1 cellular context compared by ENCODE assay signal in the genomic region with DNA sequence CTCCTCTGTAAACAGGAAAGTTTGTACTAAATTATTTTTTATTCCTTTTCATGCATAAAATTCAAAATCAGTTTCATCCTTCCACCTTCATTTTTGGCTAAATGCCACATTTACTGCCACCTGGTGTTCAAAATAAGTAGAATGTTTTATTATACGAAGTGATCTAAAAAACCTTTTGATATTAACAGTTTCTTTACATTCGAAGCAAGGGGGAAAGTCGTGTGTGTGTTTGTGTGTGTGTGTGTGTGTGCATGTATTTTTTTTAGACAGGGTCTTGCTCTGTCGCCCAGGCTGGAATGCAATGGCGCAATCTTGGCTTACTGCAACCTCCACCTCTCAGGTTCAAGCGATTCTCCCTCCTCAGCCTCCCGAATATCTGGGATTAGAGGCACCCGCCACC.
TF ChIP-seq lines count a peak whose summit lies in the region.

No MANE protein-coding gene starts in this region.

TF ChIP-seq in HepG2, 621 proteins besides CTCF, POLR2A, EP300 and RAD21 (continued from another document and continues in another):
- TF ChIP-seq, protein P1, sequence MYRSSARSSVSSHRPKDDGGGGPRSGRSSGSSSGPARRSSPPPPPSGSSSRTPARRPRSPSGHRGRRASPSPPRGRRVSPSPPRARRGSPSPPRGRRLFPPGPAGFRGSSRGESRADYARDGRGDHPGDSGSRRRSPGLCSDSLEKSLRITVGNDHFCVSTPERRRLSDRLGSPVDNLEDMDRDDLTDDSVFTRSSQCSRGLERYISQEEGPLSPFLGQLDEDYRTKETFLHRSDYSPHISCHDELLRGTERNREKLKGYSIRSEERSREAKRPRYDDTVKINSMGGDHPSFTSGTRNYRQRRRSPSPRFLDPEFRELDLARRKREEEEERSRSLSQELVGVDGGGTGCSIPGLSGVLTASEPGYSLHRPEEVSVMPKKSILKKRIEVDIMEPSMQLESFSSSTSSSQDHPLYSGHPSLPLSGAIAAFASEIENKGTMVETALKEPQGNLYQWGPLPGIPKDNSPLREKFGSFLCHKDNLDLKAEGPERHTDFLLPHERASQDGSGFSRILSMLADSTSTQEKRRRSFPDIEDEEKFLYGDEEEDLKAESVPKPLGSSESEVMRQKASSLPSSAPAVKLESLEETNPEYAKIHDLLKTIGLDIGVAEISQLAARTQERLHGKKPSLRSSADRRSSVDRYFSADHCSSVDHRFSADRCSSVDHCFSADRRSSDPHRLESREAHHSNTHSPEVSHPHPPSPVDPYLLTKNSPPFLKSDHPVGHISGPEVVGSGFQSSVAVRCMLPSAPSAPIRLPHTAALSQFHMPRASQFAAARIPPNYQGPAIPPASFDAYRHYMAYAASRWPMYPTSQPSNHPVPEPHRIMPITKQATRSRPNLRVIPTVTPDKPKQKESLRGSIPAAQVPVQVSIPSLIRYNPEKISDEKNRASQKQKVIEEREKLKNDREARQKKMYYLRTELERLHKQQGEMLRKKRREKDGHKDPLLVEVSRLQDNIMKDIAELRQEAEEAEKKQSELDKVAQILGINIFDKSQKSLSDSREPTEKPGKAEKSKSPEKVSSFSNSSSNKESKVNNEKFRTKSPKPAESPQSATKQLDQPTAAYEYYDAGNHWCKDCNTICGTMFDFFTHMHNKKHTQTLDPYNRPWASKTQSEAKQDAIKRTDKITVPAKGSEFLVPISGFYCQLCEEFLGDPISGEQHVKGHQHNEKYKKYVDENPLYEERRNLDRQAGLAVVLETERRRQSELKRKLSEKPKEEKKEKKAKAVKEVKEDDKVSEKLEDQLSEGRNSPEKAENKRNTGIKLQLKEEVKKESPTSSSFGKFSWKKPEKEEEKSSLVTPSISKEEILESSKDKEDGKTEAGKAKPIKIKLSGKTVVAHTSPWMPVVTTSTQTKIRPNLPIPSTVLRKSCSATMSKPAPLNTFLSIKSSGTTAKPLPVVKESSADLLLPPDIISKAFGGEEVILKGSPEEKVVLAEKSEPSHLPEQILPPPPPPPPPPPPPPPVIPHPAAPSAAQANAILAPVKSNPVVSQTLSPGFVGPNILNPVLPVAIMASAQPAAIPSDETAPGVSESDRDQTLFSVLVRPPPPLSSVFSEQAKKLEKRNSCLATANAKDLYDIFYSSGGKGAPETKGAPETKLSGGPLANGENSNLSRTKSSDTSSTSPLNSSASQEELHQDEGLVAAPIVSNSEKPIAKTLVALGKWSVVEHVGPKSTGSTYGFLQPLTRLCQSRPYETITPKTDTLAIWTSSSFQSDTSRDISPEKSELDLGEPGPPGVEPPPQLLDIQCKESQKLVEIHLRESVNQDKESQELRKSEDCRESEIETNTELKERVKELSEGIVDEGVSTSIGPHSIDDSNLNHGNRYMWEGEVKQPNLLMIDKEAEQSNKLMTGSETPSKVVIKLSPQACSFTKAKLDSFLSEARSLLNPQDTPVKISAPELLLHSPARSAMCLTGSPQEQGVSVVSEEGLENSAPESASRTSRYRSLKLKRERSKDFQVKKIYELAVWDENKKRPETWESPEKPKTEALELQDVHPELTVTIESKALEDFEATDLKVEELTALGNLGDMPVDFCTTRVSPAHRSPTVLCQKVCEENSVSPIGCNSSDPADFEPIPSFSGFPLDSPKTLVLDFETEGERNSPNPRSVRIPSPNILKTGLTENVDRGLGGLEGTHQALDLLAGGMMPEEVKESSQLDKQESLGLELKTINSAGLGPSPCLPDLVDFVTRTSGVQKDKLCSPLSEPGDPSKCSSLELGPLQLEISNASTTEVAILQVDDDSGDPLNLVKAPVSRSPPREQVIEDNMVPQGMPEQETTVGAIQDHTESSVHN (CRISPR knock-in tag; IDR thresholded peaks at IDR 0.05), result no peak
- no peak for TF ChIP-seq ZNF644 (CRISPR knock-in tag; IDR thresholded peaks at IDR 0.05; ENCODE audit: low read depth)
- TF ChIP-seq NCOR1 (IDR thresholded peaks at IDR 0.05; ENCODE audit: borderline replicate concordance, low read length), result no peak
- no peak for TF ChIP-seq ZNF749 (CRISPR knock-in tag; IDR thresholded peaks at IDR 0.05; ENCODE audit: borderline replicate concordance)
- TF ChIP-seq ZSCAN20 (CRISPR knock-in tag; IDR thresholded peaks at IDR 0.05; ENCODE audit: borderline replicate concordance), result no peak
- no peak for TF ChIP-seq ZNF615 (CRISPR knock-in tag; IDR thresholded peaks at IDR 0.05; ENCODE audit: borderline replicate concordance)
- TF ChIP-seq SALL1 (CRISPR knock-in tag; IDR thresholded peaks at IDR 0.05), result peak; percentile 56; the same call in 1 of the 2 replicates
- TF ChIP-seq PTBP1 (IDR thresholded peaks at IDR 0.05; ENCODE audit: low read depth, low read length, poor library complexity, severe bottlenecking), result no peak
- TF ChIP-seq ETV6 (CRISPR knock-in tag; conservative IDR thresholded peaks at IDR 0.05), result no peak
- TF ChIP-seq, protein P2, sequence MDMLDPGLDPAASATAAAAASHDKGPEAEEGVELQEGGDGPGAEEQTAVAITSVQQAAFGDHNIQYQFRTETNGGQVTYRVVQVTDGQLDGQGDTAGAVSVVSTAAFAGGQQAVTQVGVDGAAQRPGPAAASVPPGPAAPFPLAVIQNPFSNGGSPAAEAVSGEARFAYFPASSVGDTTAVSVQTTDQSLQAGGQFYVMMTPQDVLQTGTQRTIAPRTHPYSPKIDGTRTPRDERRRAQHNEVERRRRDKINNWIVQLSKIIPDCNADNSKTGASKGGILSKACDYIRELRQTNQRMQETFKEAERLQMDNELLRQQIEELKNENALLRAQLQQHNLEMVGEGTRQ (IDR thresholded peaks at IDR 0.05; ENCODE audit: low read depth, low read length), result no peak
- TF ChIP-seq, protein P2 (CRISPR knock-in tag; IDR thresholded peaks at IDR 0.05; ENCODE audit: borderline replicate concordance), result no peak
- no peak for TF ChIP-seq RXRA (CRISPR knock-in tag; IDR thresholded peaks at IDR 0.05)
- no peak for TF ChIP-seq ZFP62 (CRISPR knock-in tag; IDR thresholded peaks at IDR 0.05)
- TF ChIP-seq PITX1 (CRISPR knock-in tag; IDR thresholded peaks at IDR 0.05), result no peak
- no peak for TF ChIP-seq ZNF672 (CRISPR knock-in tag; IDR thresholded peaks at IDR 0.05)
- no peak for TF ChIP-seq HNRNPH1 (optimal IDR thresholded peaks at IDR 0.05; ENCODE audit: low read depth, low read length)
- no peak for TF ChIP-seq HNRNPLL (IDR thresholded peaks at IDR 0.05; ENCODE audit: low read depth, low read length, poor library complexity, severe bottlenecking)
- TF ChIP-seq IRX3 (CRISPR knock-in tag; IDR thresholded peaks at IDR 0.05; ENCODE audit: borderline replicate concordance, low read depth), result no peak
- TF ChIP-seq IKZF4 (CRISPR knock-in tag; IDR thresholded peaks at IDR 0.05; ENCODE audit: borderline replicate concordance, low read depth, not compliant biosample characterization), result no peak
- TF ChIP-seq, protein P3, sequence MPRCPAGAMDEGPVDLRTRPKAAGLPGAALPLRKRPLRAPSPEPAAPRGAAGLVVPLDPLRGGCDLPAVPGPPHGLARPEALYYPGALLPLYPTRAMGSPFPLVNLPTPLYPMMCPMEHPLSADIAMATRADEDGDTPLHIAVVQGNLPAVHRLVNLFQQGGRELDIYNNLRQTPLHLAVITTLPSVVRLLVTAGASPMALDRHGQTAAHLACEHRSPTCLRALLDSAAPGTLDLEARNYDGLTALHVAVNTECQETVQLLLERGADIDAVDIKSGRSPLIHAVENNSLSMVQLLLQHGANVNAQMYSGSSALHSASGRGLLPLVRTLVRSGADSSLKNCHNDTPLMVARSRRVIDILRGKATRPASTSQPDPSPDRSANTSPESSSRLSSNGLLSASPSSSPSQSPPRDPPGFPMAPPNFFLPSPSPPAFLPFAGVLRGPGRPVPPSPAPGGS (CRISPR knock-in tag; IDR thresholded peaks at IDR 0.05), result no peak
- TF ChIP-seq, protein P4, sequence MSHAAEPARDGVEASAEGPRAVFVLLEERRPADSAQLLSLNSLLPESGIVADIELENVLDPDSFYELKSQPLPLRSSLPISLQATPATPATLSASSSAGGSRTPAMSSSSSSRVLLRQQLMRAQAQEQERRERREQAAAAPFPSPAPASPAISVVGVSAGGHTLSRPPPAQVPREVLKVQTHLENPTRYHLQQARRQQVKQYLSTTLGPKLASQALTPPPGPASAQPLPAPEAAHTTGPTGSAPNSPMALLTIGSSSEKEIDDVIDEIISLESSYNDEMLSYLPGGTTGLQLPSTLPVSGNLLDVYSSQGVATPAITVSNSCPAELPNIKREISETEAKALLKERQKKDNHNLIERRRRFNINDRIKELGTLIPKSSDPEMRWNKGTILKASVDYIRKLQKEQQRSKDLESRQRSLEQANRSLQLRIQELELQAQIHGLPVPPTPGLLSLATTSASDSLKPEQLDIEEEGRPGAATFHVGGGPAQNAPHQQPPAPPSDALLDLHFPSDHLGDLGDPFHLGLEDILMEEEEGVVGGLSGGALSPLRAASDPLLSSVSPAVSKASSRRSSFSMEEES (CRISPR knock-in tag; IDR thresholded peaks at IDR 0.05), result no peak
- TF ChIP-seq ATF7-NPFF (CRISPR knock-in tag; IDR thresholded peaks at IDR 0.05; ENCODE audit: low read depth), result no peak
- TF ChIP-seq ZNF24 (IDR thresholded peaks at IDR 0.05), result no peak
- no peak for TF ChIP-seq HDAC2 (CRISPR knock-in tag; IDR thresholded peaks at IDR 0.05)
- TF ChIP-seq, protein P5, sequence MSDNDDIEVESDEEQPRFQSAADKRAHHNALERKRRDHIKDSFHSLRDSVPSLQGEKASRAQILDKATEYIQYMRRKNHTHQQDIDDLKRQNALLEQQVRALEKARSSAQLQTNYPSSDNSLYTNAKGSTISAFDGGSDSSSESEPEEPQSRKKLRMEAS (IDR thresholded peaks at IDR 0.05), result no peak
- TF ChIP-seq TCF7L2 (IDR thresholded peaks at IDR 0.05; ENCODE audit: low read depth, low read length), result no peak
- TF ChIP-seq, protein P6, sequence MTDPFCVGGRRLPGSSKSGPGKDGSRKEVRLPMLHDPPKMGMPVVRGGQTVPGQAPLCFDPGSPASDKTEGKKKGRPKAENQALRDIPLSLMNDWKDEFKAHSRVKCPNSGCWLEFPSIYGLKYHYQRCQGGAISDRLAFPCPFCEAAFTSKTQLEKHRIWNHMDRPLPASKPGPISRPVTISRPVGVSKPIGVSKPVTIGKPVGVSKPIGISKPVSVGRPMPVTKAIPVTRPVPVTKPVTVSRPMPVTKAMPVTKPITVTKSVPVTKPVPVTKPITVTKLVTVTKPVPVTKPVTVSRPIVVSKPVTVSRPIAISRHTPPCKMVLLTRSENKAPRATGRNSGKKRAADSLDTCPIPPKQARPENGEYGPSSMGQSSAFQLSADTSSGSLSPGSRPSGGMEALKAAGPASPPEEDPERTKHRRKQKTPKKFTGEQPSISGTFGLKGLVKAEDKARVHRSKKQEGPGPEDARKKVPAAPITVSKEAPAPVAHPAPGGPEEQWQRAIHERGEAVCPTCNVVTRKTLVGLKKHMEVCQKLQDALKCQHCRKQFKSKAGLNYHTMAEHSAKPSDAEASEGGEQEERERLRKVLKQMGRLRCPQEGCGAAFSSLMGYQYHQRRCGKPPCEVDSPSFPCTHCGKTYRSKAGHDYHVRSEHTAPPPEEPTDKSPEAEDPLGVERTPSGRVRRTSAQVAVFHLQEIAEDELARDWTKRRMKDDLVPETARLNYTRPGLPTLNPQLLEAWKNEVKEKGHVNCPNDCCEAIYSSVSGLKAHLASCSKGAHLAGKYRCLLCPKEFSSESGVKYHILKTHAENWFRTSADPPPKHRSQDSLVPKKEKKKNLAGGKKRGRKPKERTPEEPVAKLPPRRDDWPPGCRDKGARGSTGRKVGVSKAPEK (CRISPR knock-in tag; IDR thresholded peaks at IDR 0.05; ENCODE audit: borderline replicate concordance), result no peak
